Comparison of ENCODE assay signal across 8 cellular contexts in genomic region chr1:16163882-16164820, GRCh38. TPM values are rescaled to one million over a fixed set of nuclear protein-coding genes. Genes with fewer than 3 reads are reported as not detected.
DNase-seq lines count a peak whose midpoint lies in the region; ATAC-seq and TF ChIP-seq lines count a peak whose summit lies in the region.

No MANE protein-coding gene starts in this region.

- H3K9me3 ChIP-seq in H9 (ENCODE audit: control insufficient read depth, low read depth, low read length), result no peaks in the 10 kb centered on the region

- no peak overlapping the region for H2BK12ac ChIP-seq in H9 (ENCODE audit: insufficient read length, low read depth, low read length)

- peaks cover 14% of the 10 kb centered on the region for H3K27me3 Mint-ChIP-seq in H9 (ENCODE audit: low read depth)
- H3K27me3 Mint-ChIP-seq in stimulated activated naive CD8-positive, alpha-beta T cell treated with anti-CD3 and anti-CD28 coated beads, Interleukin-15, amount 100 ng/mL, for 72 hours, result peaks cover 55% of the 10 kb centered on the region

- no peaks in the 10 kb centered on the region for H3K36me3 Mint-ChIP-seq in H9 (ENCODE audit: insufficient read depth in 1 of 3, low read depth in 3 of 3)

- H4K8ac ChIP-seq in H9 (replicated peaks; ENCODE audit: insufficient read length, low read depth, low read length), result no peak overlapping the region

- H3K4me3 ChIP-seq in coronary artery, result no peak overlapping the region

- no peaks in the 10 kb centered on the region for H4K20me1 ChIP-seq in H9 (ENCODE audit: control insufficient read depth, insufficient read depth, insufficient read length)

- H3K9ac ChIP-seq in H9 (ENCODE audit: extremely low read depth, insufficient read length, low read length), result no peak overlapping the region

- H3K23ac ChIP-seq in H9 (ENCODE audit: insufficient read length, low read depth, low read length), result no peak overlapping the region

- no peak overlapping the region for H3K4me2 ChIP-seq in H9 (ENCODE audit: insufficient read depth, insufficient read length, low read length)

- no peak overlapping the region for H2AK5ac ChIP-seq in H9 (ENCODE audit: insufficient read length, low read length)

- peak overlapping the region in 1 of 2 experiments; percentile 40; a peak in 1 of 5 replicates for H3K4me3 Mint-ChIP-seq in H9
- peak overlapping the region; percentile 44 to 60 for H3K4me3 Mint-ChIP-seq in stimulated activated naive CD8-positive, alpha-beta T cell treated with anti-CD3 and anti-CD28 coated beads, Interleukin-15, amount 100 ng/mL, for 72 hours

- no peak overlapping the region for H3K4ac ChIP-seq in H9 (ENCODE audit: low read depth, low read length)

- H3K23me2 ChIP-seq in H9 (ENCODE audit: insufficient read length, low read depth, low read length, poor library complexity, severe bottlenecking), result no peaks in the 10 kb centered on the region

- DNase-seq in AG08395 (ENCODE audit: low spot score), result peak; percentile 90
- DNase-seq in H9, result no peak
- DNase-seq in RKO (ENCODE audit: low spot score), result peak; percentile 96
- peak; percentile 97 for DNase-seq in fibroblast of peridontal ligament (ENCODE audit: extremely low read depth)
- DNase-seq in stimulated activated naive CD8-positive, alpha-beta T cell treated with anti-CD3 and anti-CD28 coated beads, Interleukin-15, amount 100 ng/mL, for 72 hours, result no peak
- DNase-seq in coronary artery (ENCODE audit: low spot score), result no peak
- no peak for DNase-seq in anterior cingulate cortex (lab: John Stamatoyannopoulos, UW)

- no peak overlapping the region for H4K5ac ChIP-seq in H9 (ENCODE audit: insufficient read length, low read depth, low read length)

- peaks cover 44 to 55% of the 10 kb centered on the region in 2 experiments for H3K4me1 Mint-ChIP-seq in H9
- H3K4me1 Mint-ChIP-seq in stimulated activated naive CD8-positive, alpha-beta T cell treated with anti-CD3 and anti-CD28 coated beads, Interleukin-15, amount 100 ng/mL, for 72 hours, result peaks cover 73% of the 10 kb centered on the region

- no peaks in the 10 kb centered on the region; the same call in 1 of the 2 replicates for H3K27me3 ChIP-seq in H9 (ENCODE audit: insufficient read depth, low read length)

- H3K18ac ChIP-seq in H9 (ENCODE audit: insufficient read length, low read depth, low read length), result no peak overlapping the region

- H3K14ac ChIP-seq in H9 (ENCODE audit: insufficient read depth, low read length), result no peak overlapping the region

- no peak overlapping the region for H3K27ac ChIP-seq in H9 (ENCODE audit: insufficient read length, low read depth, low read length)
- no peak overlapping the region for H3K27ac ChIP-seq in coronary artery

- no peak overlapping the region for H2BK15ac ChIP-seq in H9 (ENCODE audit: low read depth, low read length)

- no CpG with 5 or more reads among the region's 16 CpGs for WGBS in H9 (ENCODE audit: extremely low coverage, insufficient read length, low lambda C conversion rate)

- no peak overlapping the region for H2BK20ac ChIP-seq in H9 (ENCODE audit: low read depth, low read length, poor library complexity, severe bottlenecking)

- H2AFZ ChIP-seq in H9 (ENCODE audit: low read length), result no peak overlapping the region

- H3K79me1 ChIP-seq in H9 (ENCODE audit: insufficient read depth, low read depth, low read length, poor library complexity, severe bottlenecking), result no peaks in the 10 kb centered on the region

- peak; percentile 21 for ATAC-seq in stimulated activated naive CD8-positive, alpha-beta T cell treated with anti-CD3 and anti-CD28 coated beads, Interleukin-15, amount 100 ng/mL, for 72 hours
- ATAC-seq in GM21717 (IDR thresholded peaks at IDR 0.05; ENCODE audit: unreplicated experiment), result no peak

- H3T11ph ChIP-seq in H9 (ENCODE audit: low read length), result no peak overlapping the region

- H4K91ac ChIP-seq in H9 (ENCODE audit: insufficient read length, low read depth, low read length), result no peak overlapping the region

- peak overlapping the region in 2 of 3 experiments; percentile 70 to 87; a peak in 2 of 7 replicates for H3K27ac Mint-ChIP-seq in H9
- H3K27ac Mint-ChIP-seq in stimulated activated naive CD8-positive, alpha-beta T cell treated with anti-CD3 and anti-CD28 coated beads, Interleukin-15, amount 100 ng/mL, for 72 hours, result no peak overlapping the region

- H3K4me1 ChIP-seq in H9 (ENCODE audit: insufficient read depth, low read length), result peaks cover 10% of the 10 kb centered on the region

- no peak for TF ChIP-seq CTCF in H9 (conservative IDR thresholded peaks at IDR 0.05)
- no peak for TF ChIP-seq CTCF in coronary artery (IDR thresholded peaks at IDR 0.05)

- no peak overlapping the region for H3K56ac ChIP-seq in H9 (ENCODE audit: insufficient read length, low read depth, low read length)

- H3K79me2 ChIP-seq in H9 (ENCODE audit: insufficient read depth, low read length), result no peaks in the 10 kb centered on the region

- H3K9me3 Mint-ChIP-seq in H9, result no peaks in the 10 kb centered on the region
- H3K9me3 Mint-ChIP-seq in stimulated activated naive CD8-positive, alpha-beta T cell treated with anti-CD3 and anti-CD28 coated beads, Interleukin-15, amount 100 ng/mL, for 72 hours, result no peaks in the 10 kb centered on the region

- no peak overlapping the region for H2BK5ac ChIP-seq in H9 (ENCODE audit: insufficient read length, low read length)

- H2BK120ac ChIP-seq in H9 (ENCODE audit: low read depth, low read length, poor library complexity, severe bottlenecking), result no peak overlapping the region

RNA-seq across cellular contexts. Expression of gene EPHA2, which starts 8.3 kb away (rescaled TPM):
- total RNA-seq in H9 (2021), result 32.8 and 33.1 TPM in 2 replicates

RNA-seq across cellular contexts. Expression of gene ARHGEF19, which starts 48.3 kb away (rescaled TPM):
- 18.5 and 21.1 TPM in 2 replicates for total RNA-seq in H9 (2021)

Comparison
In these comparisons a context has a peak if more than half of its experiments do, and no peak if none do; other contexts are left out.
1. DNase-seq: peak in AG08395 (single experiment), RKO (single experiment) and fibroblast of peridontal ligament (single experiment); none in H9 (single experiment), stimulated activated naive CD8-positive, alpha-beta T cell treated with anti-CD3 and anti-CD28 coated beads, Interleukin-15, amount 100 ng/mL, for 72 hours (0 of 2), coronary artery (single experiment) and anterior cingulate cortex (0 of 58).
2. H3K27ac Mint-ChIP-seq: peak in H9 (2 of 3); none in stimulated activated naive CD8-positive, alpha-beta T cell treated with anti-CD3 and anti-CD28 coated beads, Interleukin-15, amount 100 ng/mL, for 72 hours (0 of 2).